In genomic region chr18:39463986-39464385, GRCh38 we compare ENCODE assay signal across 1 cellular context.
TF ChIP-seq lines count a peak whose summit lies in the region.

No MANE protein-coding gene starts in this region.

TF ChIP-seq in HepG2, 621 proteins besides CTCF, POLR2A, EP300 and RAD21 (continued from another document):
- TF ChIP-seq ARID5B (CRISPR knock-in tag; IDR thresholded peaks at IDR 0.05) = 0 out of 2 replicates have a peak, but pooled peaks have one; percentile 21
TF ChIP-seq in HepG2: peak in this region for 1.
